In the genomic region with DNA sequence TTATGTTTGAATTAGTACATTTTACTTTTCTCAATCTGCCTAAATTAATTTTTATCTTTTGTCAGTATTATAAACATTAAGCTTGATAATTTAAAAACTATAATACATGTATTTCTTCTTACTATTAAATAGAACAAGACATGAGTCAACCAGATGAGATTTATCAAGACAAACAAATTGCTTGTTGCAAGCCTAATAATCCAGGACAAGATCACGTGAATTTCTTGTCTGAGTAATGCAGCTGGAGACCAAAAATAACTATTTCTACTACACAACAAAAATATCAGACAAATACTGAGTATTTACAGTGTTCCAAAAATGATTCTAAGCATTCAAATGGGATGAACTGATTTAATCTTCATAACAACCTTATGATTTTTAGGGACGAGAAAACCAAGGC, we compare ENCODE assay signal across 20 cellular contexts.
A peak's percentile ranks its signal among the peaks of the same experiment; 100 is the strongest.
DNase-seq lines count a peak whose midpoint lies in the region; ATAC-seq and TF ChIP-seq lines count a peak whose summit lies in the region.
"Had no signal": no experiment of that assay in that cellular context is flagged by ENCODE, and none has a peak within 500 bp of the region (broad histone marks: within the 10 kb centered on the region; RNA-seq: fewer than 3 reads in every experiment).

No MANE protein-coding gene starts in this region.

- H3K36me3 ChIP-seq in IMR-90 (ENCODE audit: control insufficient read depth, insufficient read depth, low read length) (no peaks in the 10 kb centered on the region), spleen (no peaks in the 10 kb centered on the region)

- TF ChIP-seq CTCF in IMR-90 (conservative IDR thresholded peaks at IDR 0.05; ENCODE audit: low read depth, low read length), result no peak
- TF ChIP-seq CTCF in fibroblast of mammary gland (conservative IDR thresholded peaks at IDR 0.05; ENCODE audit: control insufficient read depth, insufficient read depth, low read depth, low read length), result no peak
- TF ChIP-seq CTCF in spleen (IDR thresholded peaks at IDR 0.05 in 8 of 11, conservative IDR thresholded peaks at IDR 0.05 in 3 of 11), result no peak

- H2AFZ ChIP-seq in IMR-90 (replicated peaks; ENCODE audit: low read length, poor library complexity), result no peak overlapping the region

- H3K27ac ChIP-seq in IMR-90 (ENCODE audit: insufficient read depth, low read length) (no peak overlapping the region), spleen (no peak overlapping the region)
- H3K27ac ChIP-seq: C4-2B had no signal

- no peak overlapping the region for H2BK20ac ChIP-seq in IMR-90 (ENCODE audit: low read depth, low read length)

- H4K20me1 ChIP-seq in IMR-90 (ENCODE audit: insufficient read depth, low read length), result no peaks in the 10 kb centered on the region

- no peak for TF ChIP-seq RAD21 in IMR-90 (IDR thresholded peaks at IDR 0.05; ENCODE audit: low read length)

- in situ Hi-C loops in IMR-90 (cut with MboI; ENCODE audit: low sequenced_read_pairs), result no loop called here

- dilution Hi-C loops in IMR-90 (cut with HindIII; ENCODE audit: low sequenced_read_pairs, unreplicated experiment), result no loop called here

- no peak overlapping the region for H3K14ac ChIP-seq in IMR-90 (replicated peaks; ENCODE audit: low read depth, low read length)

- CTCF ChIA-PET in IMR-90 (lab: Yijun Ruan, JAX), result no interaction called here

- no peak overlapping the region for H2BK120ac ChIP-seq in IMR-90 (ENCODE audit: low read depth, low read length)

- H3K9me1 ChIP-seq in IMR-90 (ENCODE audit: insufficient read depth, low read length), result no peaks in the 10 kb centered on the region

- H3K4me3 ChIP-seq in IMR-90 (ENCODE audit: insufficient read depth, low read depth, low read length), result no peak overlapping the region
- H3K4me3 ChIP-seq in fibroblast of mammary gland (ENCODE audit: control insufficient read depth, low read depth, low read length), result no peak overlapping the region
- no peak overlapping the region for H3K4me3 ChIP-seq in spleen

- H4K5ac ChIP-seq in IMR-90 (ENCODE audit: low read depth, low read length), result no peak overlapping the region

- no peaks in the 10 kb centered on the region for H3K4me1 ChIP-seq in IMR-90 (ENCODE audit: control insufficient read depth, insufficient read depth, low read length)
- no peaks in the 10 kb centered on the region for H3K4me1 ChIP-seq in spleen

- H3K9ac ChIP-seq in IMR-90 (ENCODE audit: low read depth, low read length), result no peak overlapping the region

- H3K23ac ChIP-seq in IMR-90 (ENCODE audit: low read depth, low read length), result no peak overlapping the region

- H3K18ac ChIP-seq in IMR-90 (ENCODE audit: low read depth, low read length), result no peak overlapping the region

- no peak overlapping the region for H4K91ac ChIP-seq in IMR-90 (ENCODE audit: insufficient read depth, low read depth, low read length)

- no peaks in the 10 kb centered on the region for H3K9me3 ChIP-seq in IMR-90 (ENCODE audit: control insufficient read depth, insufficient read depth, low read length)
- H3K9me3 ChIP-seq in spleen, result peaks cover 0 to 6% (median 2%) of the 10 kb centered on the region in 8 donors

- WGBS in IMR-90 (ENCODE audit: extremely low coverage in 2 of 2, insufficient read length in 1 of 2), 2 experiments, result no CpG with 5 or more reads among the region's 2 CpGs
- 50 to 80% (median 66%) methylated on average over 2 of the region's 2 CpGs for whole genome bisulfite sequencing in spleen, 5 donors

- no peak overlapping the region for H2BK15ac ChIP-seq in IMR-90 (ENCODE audit: low read depth, low read length)

- POLR2A ChIA-PET in IMR-90 (lab: Charles Lee; ENCODE audit: unreplicated experiment), result no interaction called here

- intact Hi-C loops in IMR-90 (cut with micrococcal nuclease), result no loop called here
- intact Hi-C loops in spleen (cut with DNase I; ENCODE audit: low total_unique reads), result no loop called here

- no peaks in the 10 kb centered on the region for H3K27me3 ChIP-seq in IMR-90 (ENCODE audit: control insufficient read depth, insufficient read depth, low read length)
- no peaks in the 10 kb centered on the region for H3K27me3 ChIP-seq in spleen (replicated peaks in 1 of 7)

- H2AK5ac ChIP-seq in IMR-90 (ENCODE audit: low read depth, low read length), result no peak overlapping the region

- ATAC-seq in IMR-90 (ENCODE audit: low read depth) (peak; percentile 17; the same call in 1 of the 2 replicates), GM21619 (IDR thresholded peaks at IDR 0.05; ENCODE audit: unreplicated experiment) (no peak), HG03439 (IDR thresholded peaks at IDR 0.05; ENCODE audit: unreplicated experiment) (no peak)
- ATAC-seq: SK-N-SH treated with all-trans-retinoic acid at 6 μM for 48 hours had no signal

- TF ChIP-seq POLR2A in IMR-90 (IDR thresholded peaks at IDR 0.05; ENCODE audit: low read depth, low read length) (no peak), spleen (IDR thresholded peaks at IDR 0.05) (no peak)

- H3K4me2 ChIP-seq in IMR-90 (ENCODE audit: low read depth, low read length), result no peak overlapping the region

- no peak overlapping the region for H2AK9ac ChIP-seq in IMR-90 (replicated peaks; ENCODE audit: low read depth, low read length, poor library complexity)

- H4K8ac ChIP-seq in IMR-90 (ENCODE audit: low read depth in 2 of 2, low read length in 2 of 2), result no peak overlapping the region

- H2BK5ac ChIP-seq in IMR-90 (ENCODE audit: low read depth, low read length, poor library complexity, severe bottlenecking), result no peak overlapping the region

- BruUV-seq in IMR-90 (replicated peaks; lab: Mats Ljungman, UMichigan), result no TSS peak

- H3K4ac ChIP-seq in IMR-90 (ENCODE audit: low read depth, low read length), result no peak overlapping the region

- peak; percentile 4 for DNase-seq in COLO829 (ENCODE audit: low spot score)
- DNase-seq in IMR-90, result peak; percentile 36
- peak; percentile 64 for DNase-seq in fibroblast of mammary gland (ENCODE audit: low read depth)
- peak; percentile 61 for DNase-seq in iris pigment epithelial cell (ENCODE audit: low read depth)
- DNase-seq in activated naive CD4-positive, alpha-beta T cell treated with Interleukin-2 at 50 U/mL for 16 hours, result no peak
- no peak for DNase-seq in spleen
- DNase-seq: ACHN, AML-193, DMS79 treated with DMSO at 0.1 percent for 48 hours, H9, Kasumi-1, NCI-H1092 treated with DMSO at 0.1 percent for 48 hours, NCI-H146, NCI-H2029 treated with DMSO at 0.1 percent for 48 hours, NCI-H446 treated with DMSO at 0.1 percent for 48 hours, SIG-M5 had no signal

- H3K79me1 ChIP-seq in IMR-90 (ENCODE audit: low read depth in 1 of 2, low read length in 2 of 2), result no peaks in the 10 kb centered on the region

- no peak overlapping the region for H3K56ac ChIP-seq in IMR-90 (ENCODE audit: extremely low read depth, insufficient read depth, low read length)

TF ChIP-seq in IMR-90, 13 proteins besides CTCF, POLR2A, EP300 and RAD21:
- TF ChIP-seq MAZ (IDR thresholded peaks at IDR 0.05; ENCODE audit: borderline replicate concordance, low read depth, low read length), result no peak
- TF ChIP-seq USF2 (IDR thresholded peaks at IDR 0.05; ENCODE audit: low read depth, low read length), result no peak
- TF ChIP-seq BHLHE40 (IDR thresholded peaks at IDR 0.05; ENCODE audit: low read depth, low read length), result no peak
- TF ChIP-seq RCOR1 (IDR thresholded peaks at IDR 0.05; ENCODE audit: insufficient replicate concordance, low read length), result no peak
- TF ChIP-seq FOS (IDR thresholded peaks at IDR 0.05; ENCODE audit: low read depth, low read length), result no peak
- TF ChIP-seq, protein P1, sequence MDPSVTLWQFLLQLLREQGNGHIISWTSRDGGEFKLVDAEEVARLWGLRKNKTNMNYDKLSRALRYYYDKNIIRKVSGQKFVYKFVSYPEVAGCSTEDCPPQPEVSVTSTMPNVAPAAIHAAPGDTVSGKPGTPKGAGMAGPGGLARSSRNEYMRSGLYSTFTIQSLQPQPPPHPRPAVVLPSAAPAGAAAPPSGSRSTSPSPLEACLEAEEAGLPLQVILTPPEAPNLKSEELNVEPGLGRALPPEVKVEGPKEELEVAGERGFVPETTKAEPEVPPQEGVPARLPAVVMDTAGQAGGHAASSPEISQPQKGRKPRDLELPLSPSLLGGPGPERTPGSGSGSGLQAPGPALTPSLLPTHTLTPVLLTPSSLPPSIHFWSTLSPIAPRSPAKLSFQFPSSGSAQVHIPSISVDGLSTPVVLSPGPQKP (IDR thresholded peaks at IDR 0.05; ENCODE audit: borderline replicate concordance, low read depth, low read length), result no peak
- no peak for TF ChIP-seq CHD1 (IDR thresholded peaks at IDR 0.05; ENCODE audit: low read depth, low read length)
- no peak for TF ChIP-seq MXI1 (IDR thresholded peaks at IDR 0.05; ENCODE audit: borderline replicate concordance, low read depth, low read length)
- TF ChIP-seq NFE2L2 (IDR thresholded peaks at IDR 0.05; ENCODE audit: low read depth, low read length), result no peak
- no peak for TF ChIP-seq SMC3 (IDR thresholded peaks at IDR 0.05; ENCODE audit: low read depth, low read length)
- TF ChIP-seq CEBPB (IDR thresholded peaks at IDR 0.05; ENCODE audit: low read depth, low read length), result no peak
- no peak for TF ChIP-seq MAFK (IDR thresholded peaks at IDR 0.05; ENCODE audit: low read depth, low read length)
- TF ChIP-seq RFX5 (IDR thresholded peaks at IDR 0.05; ENCODE audit: low read depth, low read length), result no peak

Comparison
In these comparisons a context has a peak if more than half of its experiments do, and no peak if none do; other contexts are left out.
1. DNase-seq: peak in COLO829 (single experiment), IMR-90 (single experiment), fibroblast of mammary gland (single experiment) and iris pigment epithelial cell (single experiment); none in activated naive CD4-positive, alpha-beta T cell treated with Interleukin-2 at 50 U/mL for 16 hours (single experiment) and spleen (single experiment).